ENCODE assay signal across 8 cellular contexts in the genomic region with DNA sequence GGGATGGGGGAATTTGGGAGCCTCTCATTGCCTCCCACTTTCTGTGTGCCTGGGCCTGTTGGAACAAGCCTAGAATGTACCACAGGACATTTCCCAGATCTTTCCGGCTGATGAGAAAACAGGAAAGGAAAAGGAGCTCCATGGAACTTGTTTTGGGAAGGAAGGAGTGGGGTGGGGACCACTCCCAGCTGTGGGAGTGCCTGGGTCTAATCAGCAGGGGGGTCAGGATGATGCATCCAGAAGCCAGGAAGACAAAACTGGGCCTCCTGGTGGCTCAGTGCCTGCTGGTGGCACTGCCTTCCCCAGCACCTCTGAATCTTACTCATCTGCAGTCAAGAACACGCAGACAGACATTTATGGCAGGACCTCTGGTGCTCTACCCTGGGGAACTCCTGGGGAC. TPM values are rescaled to one million over a fixed set of nuclear protein-coding genes. Genes with fewer than 3 reads are reported as not detected.
DNase-seq lines count a peak whose midpoint lies in the region; TF ChIP-seq lines count a peak whose summit lies in the region.
"Had no signal": no experiment of that assay in that cellular context is flagged by ENCODE, and none has a peak within 500 bp of the region (broad histone marks: within the 10 kb centered on the region; RNA-seq: fewer than 3 reads in every experiment).

No MANE protein-coding gene starts in this region.

- no peaks in the 10 kb centered on the region for H3K27me3 Mint-ChIP-seq in neural crest cell (ENCODE audit: low read depth)

- H3K27ac ChIP-seq in HUES6 (ENCODE audit: low read depth, low read length): peak overlapping the region; percentile 31; the same call in 1 of the 2 replicates
- no peak overlapping the region for H3K27ac ChIP-seq in brain microvascular endothelial cell

- no peak for DNase-seq in brain microvascular endothelial cell
- no peak for DNase-seq in neural crest cell (ENCODE audit: low read depth, low spot score)
- DNase-seq in hypothalamus (lab: John Stamatoyannopoulos, UW): no peak
- no peak for DNase-seq in GF-D8 (lab: John Stamatoyannopoulos, UW)
- no peak for DNase-seq in GDM1 (lab: John Stamatoyannopoulos, UW)
- DNase-seq: anterior cingulate cortex, substantia nigra had no signal

- peaks cover 17% of the 10 kb centered on the region for H3K4me1 Mint-ChIP-seq in neural crest cell

- in situ Hi-C loops in brain microvascular endothelial cell (cut with HindIII; ENCODE audit: low pct_ligation_motif_present, low sequenced_read_pairs): no loop called here

- peaks cover 37% of the 10 kb centered on the region for H3K4me1 ChIP-seq in HUES6 (ENCODE audit: control insufficient read depth, insufficient read depth, low read length)

- H3K9me3 Mint-ChIP-seq in neural crest cell: no peaks in the 10 kb centered on the region

- H3K27me3 ChIP-seq in HUES6 (ENCODE audit: control insufficient read depth, insufficient read depth, low read length) (no peaks in the 10 kb centered on the region), brain microvascular endothelial cell (replicated peaks) (no peaks in the 10 kb centered on the region)

- H3K9ac ChIP-seq in HUES6 (ENCODE audit: low read length): no peak overlapping the region

- no peaks in the 10 kb centered on the region for H3K9me3 ChIP-seq in HUES6 (ENCODE audit: control insufficient read depth, insufficient read depth, low read depth, low read length)

- H3K27ac Mint-ChIP-seq in neural crest cell (ENCODE audit: unreplicated experiment): peak overlapping the region; percentile 83

- H3K36me3 Mint-ChIP-seq in neural crest cell (ENCODE audit: low read depth): no peaks in the 10 kb centered on the region

- no peak overlapping the region for H3K4me3 ChIP-seq in HUES6 (ENCODE audit: low read depth, low read length)
- no peak overlapping the region for H3K4me3 ChIP-seq in brain microvascular endothelial cell (ENCODE audit: low read depth, low read length)

- TF ChIP-seq CTCF in brain microvascular endothelial cell (IDR thresholded peaks at IDR 0.05; ENCODE audit: low read depth, low read length, missing control alignments): peak; percentile 22
- TF ChIP-seq CTCF in neural crest cell (conservative IDR thresholded peaks at IDR 0.05): no peak

- no peak overlapping the region for H3K4me3 Mint-ChIP-seq in neural crest cell

- H3K36me3 ChIP-seq in HUES6 (ENCODE audit: control insufficient read depth, insufficient read depth, low read length): no peaks in the 10 kb centered on the region
- H3K36me3 ChIP-seq in brain microvascular endothelial cell (replicated peaks): peaks cover 22% of the 10 kb centered on the region

RNA-seq across cellular contexts. Expression of a gene that starts 2.8 kb away (rescaled TPM):
- total RNA-seq in neural crest cell: not detected in 2 replicates

RNA-seq across cellular contexts. Expression of a gene that starts 9.0 kb away (rescaled TPM):
- 0.23 and 0.49 TPM in 2 replicates for total RNA-seq in neural crest cell

RNA-seq across cellular contexts. Expression of a gene that starts 11.0 kb away (rescaled TPM):
- not detected in 2 replicates for total RNA-seq in neural crest cell

RNA-seq across cellular contexts. Expression of a gene that starts 34.2 kb away (rescaled TPM):
- 27.9 and 32.5 TPM in 2 replicates for total RNA-seq in neural crest cell
